In the genomic region with DNA sequence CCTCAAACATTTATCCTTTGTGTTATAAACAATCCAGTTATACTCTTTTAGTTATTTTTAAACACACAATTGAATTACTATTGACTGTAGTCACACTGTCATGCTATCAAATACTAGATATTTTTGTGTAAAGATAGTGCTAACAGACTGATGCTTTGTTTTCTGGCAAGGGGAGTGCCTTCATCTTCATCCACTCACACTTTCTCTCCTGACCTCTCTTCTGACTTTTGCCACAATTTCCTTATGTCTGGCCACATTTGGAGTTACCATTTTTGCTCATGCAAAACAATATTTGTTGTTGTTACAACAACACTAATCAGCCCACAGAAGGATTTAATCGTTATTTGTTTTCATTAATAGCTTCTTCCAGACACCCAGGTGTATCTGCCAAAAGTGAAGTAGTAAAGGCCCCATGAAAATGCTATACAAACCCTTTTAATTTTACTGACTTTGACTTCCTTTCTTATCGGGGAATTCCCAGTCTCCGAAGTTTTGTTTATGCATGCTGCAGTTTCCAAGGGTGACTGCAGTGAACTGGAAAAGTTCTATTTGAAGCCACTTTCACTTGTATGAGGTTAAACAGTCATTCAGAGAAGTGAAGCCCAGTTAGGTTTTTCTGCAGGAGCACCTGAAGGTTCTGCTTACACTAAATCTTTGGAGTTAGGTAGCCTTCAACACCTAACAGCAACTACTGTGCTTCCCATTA, we compare ENCODE assay signal across 8 cellular contexts.
DNase-seq lines count a peak whose midpoint lies in the region; ATAC-seq and TF ChIP-seq lines count a peak whose summit lies in the region.
"Had no signal": no experiment of that assay in that cellular context is flagged by ENCODE, and none has a peak within 500 bp of the region (broad histone marks: within the 10 kb centered on the region; RNA-seq: fewer than 3 reads in every experiment).

No MANE protein-coding gene starts in this region.

- H3K27me3 ChIP-seq in mammary epithelial cell (ENCODE audit: insufficient read depth, low read length) (no peaks in the 10 kb centered on the region), skeletal muscle satellite cell (ENCODE audit: control insufficient read depth, insufficient read depth, low read length) (no peaks in the 10 kb centered on the region)
- H3K27me3 ChIP-seq: cardiac muscle cell had no signal

- intact Hi-C loops in mammary epithelial cell (cut with micrococcal nuclease): no loop called here

- H3K4me1 ChIP-seq in mammary epithelial cell (ENCODE audit: insufficient read depth, low read length): peaks cover 4% of the 10 kb centered on the region
- H3K4me1 ChIP-seq in skeletal muscle satellite cell (ENCODE audit: control insufficient read depth, insufficient read depth, low read length): peaks cover 32% of the 10 kb centered on the region

- DNase-seq in mammary epithelial cell (peak; percentile 59), NCI-H1417 (lab: John Stamatoyannopoulos, UW) (no peak), NCI-H1694 (lab: John Stamatoyannopoulos, UW) (no peak), NCI-H2081 treated with DMSO at 0.1 percent for 48 hours (lab: John Stamatoyannopoulos, UW) (no peak)

- H3K9me3 ChIP-seq in mammary epithelial cell (replicated peaks; ENCODE audit: insufficient read depth, low read length): no peaks in the 10 kb centered on the region
- H3K9me3 ChIP-seq in skeletal muscle satellite cell (replicated peaks; ENCODE audit: low read length): no peaks in the 10 kb centered on the region

- H4K20me1 ChIP-seq in mammary epithelial cell (ENCODE audit: insufficient read depth, low read length): no peaks in the 10 kb centered on the region

- H3K79me2 ChIP-seq in mammary epithelial cell (ENCODE audit: insufficient read depth, low read length): no peaks in the 10 kb centered on the region

- H3K4me3 ChIP-seq in mammary epithelial cell (replicated peaks in 1 of 3; ENCODE audit: insufficient read depth in 1 of 3, low read depth in 2 of 3, low read length in 3 of 3) (no peak overlapping the region), skeletal muscle satellite cell (ENCODE audit: low read length) (no peak overlapping the region)
- H3K4me3 ChIP-seq: cardiac muscle cell had no signal

- in situ Hi-C loops in mammary epithelial cell (cut with MboI; ENCODE audit: low sequenced_read_pairs in 2 of 2): no loop called here

- H3K27ac ChIP-seq in mammary epithelial cell (ENCODE audit: insufficient read depth, low read depth, low read length): no peak overlapping the region
- H3K27ac ChIP-seq: cardiac muscle cell had no signal

- peak overlapping the region; percentile 71 for H2AFZ ChIP-seq in mammary epithelial cell (ENCODE audit: low read depth, low read length)

- ATAC-seq in GM19324 (IDR thresholded peaks at IDR 0.05; ENCODE audit: low FRiP score, unreplicated experiment): peak; percentile 85
- ATAC-seq in HG03064 (IDR thresholded peaks at IDR 0.05; ENCODE audit: low read depth, unreplicated experiment): peak; percentile 92

- dilution Hi-C loops in mammary epithelial cell (cut with HindIII; ENCODE audit: low sequenced_read_pairs): no loop called here

- H3K9ac ChIP-seq in mammary epithelial cell (ENCODE audit: insufficient read depth, low read length) (no peak overlapping the region), skeletal muscle satellite cell (ENCODE audit: low read depth, low read length) (peak overlapping the region; percentile 19)

- WGBS in mammary epithelial cell (ENCODE audit: low coverage, missing lambda C conversion rate): 0% methylated on average over 2 of the region's 3 CpGs

- H3K36me3 ChIP-seq in mammary epithelial cell (ENCODE audit: insufficient read depth, low read length): no peaks in the 10 kb centered on the region
- H3K36me3 ChIP-seq in skeletal muscle satellite cell (ENCODE audit: insufficient read depth, low read length): no peaks in the 10 kb centered on the region
- H3K36me3 ChIP-seq: cardiac muscle cell had no signal

- peak overlapping the region; percentile 37 for H3K4me2 ChIP-seq in mammary epithelial cell (ENCODE audit: insufficient read depth, low read depth, low read length)
- H3K4me2 ChIP-seq in skeletal muscle satellite cell (ENCODE audit: low read length): peak overlapping the region; percentile 23

- TF ChIP-seq CTCF in mammary epithelial cell (conservative IDR thresholded peaks at IDR 0.05 in 1 of 2, IDR thresholded peaks at IDR 0.05 in 1 of 2; ENCODE audit: extremely low read depth in 1 of 2, insufficient read depth in 1 of 2, low read depth in 1 of 2, low read length in 2 of 2): no peak

- no TSS peak for BruUV-seq in mammary epithelial cell (replicated peaks; lab: Mats Ljungman, UMichigan)

- CTCF ChIA-PET in mammary epithelial cell (lab: Charles Lee; ENCODE audit: low non-redundant PET): no interaction called here
